ENCODE assay signal across 8 cellular contexts in genomic region chr15:68054658-68055223, GRCh38. TPM values are rescaled to one million over a fixed set of nuclear protein-coding genes. Genes with fewer than 3 reads are reported as not detected.
A peak's percentile ranks its signal among the peaks of the same experiment; 100 is the strongest.
DNase-seq lines count a peak whose midpoint lies in the region; ATAC-seq and TF ChIP-seq lines count a peak whose summit lies in the region.

No MANE protein-coding gene starts in this region.

- H3K27me3 ChIP-seq in H7 (ENCODE audit: control insufficient read depth, insufficient read depth, low read length) (peaks cover 3% of the 10 kb centered on the region; the same call in 1 of the 2 replicates), duodenal mucosa (ENCODE audit: control insufficient read depth in 1 of 2, insufficient read depth in 2 of 2, low read length in 2 of 2) (no peaks in the 10 kb centered on the region), lower lobe of right lung (ENCODE audit: low read depth) (no peaks in the 10 kb centered on the region)

- H3K36me3 ChIP-seq in H7 (replicated peaks; ENCODE audit: control insufficient read depth, insufficient read depth, low read length) (no peaks in the 10 kb centered on the region), duodenal mucosa (ENCODE audit: control insufficient read depth in 1 of 2, insufficient read depth in 2 of 2, low read length in 2 of 2) (peaks cover 0 to 2% of the 10 kb centered on the region in 2 donors), lower lobe of right lung (no peaks in the 10 kb centered on the region)

- peak overlapping the region; percentile 45 for H3K27ac ChIP-seq in duodenal mucosa (ENCODE audit: low read depth, low read length)
- peak overlapping the region; percentile 94 for H3K27ac ChIP-seq in lower lobe of right lung

- H3K4me1 ChIP-seq in duodenal mucosa (ENCODE audit: control insufficient read depth in 1 of 2, insufficient read depth in 2 of 2, low read length in 2 of 2) (peaks cover 14 to 24% of the 10 kb centered on the region in 2 donors), lower lobe of right lung (peaks cover 37% of the 10 kb centered on the region)

- DNase-seq in EH (ENCODE audit: low read depth), result peak; percentile 65
- DNase-seq in H7, result peak; percentile 89
- DNase-seq in NCI-H146 (lab: John Stamatoyannopoulos, UW), result peak; percentile 65
- DNase-seq in activated CD4-positive, alpha-beta T cell treated with anti-CD3 and anti-CD28 coated beads, Interleukin-2, amount 10 ng/mL, durations not matched to agents 24 days and 14 days, result peak; percentile 83
- DNase-seq in lower lobe of right lung, result peak; percentile 86
- peak; percentile 63 for DNase-seq in stimulated activated CD8-positive, alpha-beta memory T cell treated with anti-CD3 and anti-CD28 coated beads, Interleukin-4, amount 100 ng/mL, for 48 hours

- H3K9me3 ChIP-seq in duodenal mucosa (ENCODE audit: control insufficient read depth in 1 of 2, low read length in 2 of 2) (no peaks in the 10 kb centered on the region), lower lobe of right lung (no peaks in the 10 kb centered on the region)

- H3K36me3 Mint-ChIP-seq in activated CD4-positive, alpha-beta T cell treated with anti-CD3 and anti-CD28 coated beads, Interleukin-2, amount 10 ng/mL, durations not matched to agents 24 days and 14 days (ENCODE audit: low read depth), result peaks cover 3% of the 10 kb centered on the region

- peaks cover 32% of the 10 kb centered on the region for H3K4me1 Mint-ChIP-seq in activated CD4-positive, alpha-beta T cell treated with anti-CD3 and anti-CD28 coated beads, Interleukin-2, amount 10 ng/mL, durations not matched to agents 24 days and 14 days

- H3K9ac ChIP-seq in duodenal mucosa (ENCODE audit: low read depth in 1 of 2, low read length in 2 of 2), result peak overlapping the region; percentile 82 to 89

- H3K27me3 Mint-ChIP-seq in activated CD4-positive, alpha-beta T cell treated with anti-CD3 and anti-CD28 coated beads, Interleukin-2, amount 10 ng/mL, durations not matched to agents 24 days and 14 days, result peaks cover 4% of the 10 kb centered on the region

- TF ChIP-seq CTCF in lower lobe of right lung (IDR thresholded peaks at IDR 0.05), result no peak

- H3K27ac Mint-ChIP-seq in activated CD4-positive, alpha-beta T cell treated with anti-CD3 and anti-CD28 coated beads, Interleukin-2, amount 10 ng/mL, durations not matched to agents 24 days and 14 days, result peak overlapping the region; percentile 94

- peaks cover 8% of the 10 kb centered on the region for H3K9me3 Mint-ChIP-seq in activated CD4-positive, alpha-beta T cell treated with anti-CD3 and anti-CD28 coated beads, Interleukin-2, amount 10 ng/mL, durations not matched to agents 24 days and 14 days

- peak overlapping the region; percentile 93 for H3K4me3 Mint-ChIP-seq in activated CD4-positive, alpha-beta T cell treated with anti-CD3 and anti-CD28 coated beads, Interleukin-2, amount 10 ng/mL, durations not matched to agents 24 days and 14 days

- H3K4me3 ChIP-seq in H7 (ENCODE audit: insufficient read depth, low read depth, low read length) (peak overlapping the region; percentile 85), duodenal mucosa (ENCODE audit: low read depth in 1 of 2, low read length in 2 of 2) (peak overlapping the region; percentile 89 to 95), lower lobe of right lung (peak overlapping the region; percentile 91)

- ATAC-seq in lower lobe of right lung (peak; percentile 81 to 86), GM18868 (IDR thresholded peaks at IDR 0.05; ENCODE audit: unreplicated experiment) (no peak)

- intact Hi-C loops in activated CD4-positive, alpha-beta T cell treated with anti-CD3 and anti-CD28 coated beads, Interleukin-2, amount 10 ng/mL, durations not matched to agents 24 days and 14 days (cut with micrococcal nuclease), result loop anchor here (1.0 to 10.0 kb wide), 6 partner anchors 60 to 530 kb away; partner anchors contain the start of genes C15orf61, CLN6, FEM1B and RNU6-1
- intact Hi-C loops in lower lobe of right lung (cut with DNase I), result loop anchor here (10.0 kb wide), 1 partner anchor 200 kb away; no protein-coding TSS in a partner anchor

RNA-seq across cellular contexts. Expression of gene PIAS1, which starts 0.6 kb away (rescaled TPM):
- 23.7 and 39.6 TPM in 2 replicates for total RNA-seq in H7 (2014; rRNA removed; shearing (Covaris generic))
- total RNA-seq in activated CD4-positive, alpha-beta T cell treated with anti-CD3 and anti-CD28 coated beads, Interleukin-2, amount 10 ng/mL, durations not matched to agents 24 days and 14 days, result 27.8 and 29.4 TPM in 2 replicates
- 73.1 TPM for total RNA-seq in lower lobe of right lung
